Comparison of ENCODE assay signal across 1 cellular context in the genomic region with DNA sequence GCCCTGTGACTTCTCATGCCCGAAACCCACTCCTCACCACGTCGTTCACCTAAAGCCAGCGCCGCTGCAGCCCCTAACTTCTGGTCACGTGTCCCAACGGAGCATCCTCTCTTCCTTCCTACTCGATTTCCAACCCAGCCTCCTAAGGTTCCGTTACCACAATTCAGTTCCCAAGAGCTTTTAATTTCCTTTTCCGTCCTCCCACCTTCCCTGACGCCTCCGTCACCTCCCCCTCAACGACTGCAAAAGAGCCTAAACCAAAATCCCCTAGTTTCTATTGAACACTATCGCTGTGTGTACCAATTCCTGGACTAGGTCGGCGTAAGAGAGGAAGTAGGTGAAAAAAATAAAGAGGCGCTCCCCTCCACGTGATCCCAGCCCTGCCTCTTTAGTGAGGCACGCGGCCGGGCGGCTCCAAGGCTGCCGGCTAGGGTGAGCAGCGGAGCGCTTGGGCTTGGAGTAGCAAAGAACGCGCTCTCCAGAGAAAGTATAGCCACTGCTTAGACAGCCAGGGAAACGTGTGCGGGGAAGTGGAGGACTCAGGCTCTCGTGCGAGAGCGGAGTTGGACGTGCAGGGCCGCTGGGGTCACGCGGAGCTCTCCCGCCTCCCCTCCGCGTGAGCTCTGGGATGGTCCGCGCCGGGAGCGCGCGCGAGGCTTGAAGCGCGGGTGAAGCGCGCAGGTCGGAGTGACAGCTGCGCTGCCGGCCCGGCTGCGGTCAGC.
TF ChIP-seq lines count a peak whose summit lies in the region.

A gene (plus strand): TSS at position 685 of the 722 bp plus-strand sequence.
A gene (minus strand): TSS at position 82 of the 722 bp plus-strand sequence. CDS start 1,189 bp downstream, outside the sequence.

TF ChIP-seq in GM12878, 131 proteins besides CTCF, POLR2A, EP300 and RAD21 (continued from another document and continues in another):
- TF ChIP-seq BHLHE40 (IDR thresholded peaks at IDR 0.05; ENCODE audit: borderline replicate concordance in 1 of 2, low read depth in 2 of 2, low read length in 1 of 2) (peak; percentile 97 to 99), MEF2A (IDR thresholded peaks at IDR 0.05; ENCODE audit: insufficient read depth, low read depth, low read length) (no peak), WRNIP1 (IDR thresholded peaks at IDR 0.05; ENCODE audit: borderline replicate concordance, low read depth, low read length) (peak; percentile 95; the same call in 1 of the 2 replicates), CBX3 (IDR thresholded peaks at IDR 0.05; ENCODE audit: borderline replicate concordance, low read depth) (no peak), MYB (IDR thresholded peaks at IDR 0.05; ENCODE audit: borderline replicate concordance, low read depth, low read length) (0 out of 2 replicates have a peak, but pooled peaks have one; percentile 39), EGR1 (IDR thresholded peaks at IDR 0.05; ENCODE audit: borderline replicate concordance in 1 of 2, low read depth in 2 of 2, low read length in 2 of 2) (peak in 1 of 2 experiments; percentile 36; a peak in 2 of 3 replicates), FOXK2 (IDR thresholded peaks at IDR 0.05) (peak; percentile 100), MXI1 (IDR thresholded peaks at IDR 0.05; ENCODE audit: low read depth, low read length) (peak; percentile 95), IRF4 (IDR thresholded peaks at IDR 0.05; ENCODE audit: low read depth, low read length) (peak; percentile 55), STAT1 (conservative IDR thresholded peaks at IDR 0.05) (peak; percentile 79), ATF7 (IDR thresholded peaks at IDR 0.05; ENCODE audit: low read depth) (peak; percentile 100), SREBF1 (IDR thresholded peaks at IDR 0.05; ENCODE audit: low read length) (peak; percentile 97), RFX5 (IDR thresholded peaks at IDR 0.05; ENCODE audit: low read depth, low read length) (no peak; the same call in 1 of the 2 replicates), PAX8 (IDR thresholded peaks at IDR 0.05) (peak; percentile 6; the same call in 1 of the 2 replicates), IKZF2 (IDR thresholded peaks at IDR 0.05) (peak; percentile 71 to 80; a peak in 3 of 4 replicates), KLF5 (IDR thresholded peaks at IDR 0.05; ENCODE audit: partially characterized antibody) (peak; percentile 100), DPF2 (IDR thresholded peaks at IDR 0.05) (peak; percentile 75; the same call in 1 of the 2 replicates), MYC (IDR thresholded peaks at IDR 0.05; ENCODE audit: insufficient read depth, insufficient read length, insufficient replicate concordance, low read length, severe bottlenecking) (peak; percentile 94), GABPA (IDR thresholded peaks at IDR 0.05; ENCODE audit: low read depth) (peak; percentile 97), CREM (IDR thresholded peaks at IDR 0.05; ENCODE audit: low read depth) (peak; percentile 66), FOXM1 (IDR thresholded peaks at IDR 0.05; ENCODE audit: low read depth, low read length) (0 out of 2 replicates have a peak, but pooled peaks have one; percentile 77), NR2F1 (conservative IDR thresholded peaks at IDR 0.05) (peak; percentile 81), BCL11A (IDR thresholded peaks at IDR 0.05; ENCODE audit: low read depth, low read length) (no peak), GATAD2B (conservative IDR thresholded peaks at IDR 0.05; ENCODE audit: low read depth) (peak; percentile 84), CHD4 (IDR thresholded peaks at IDR 0.05) (no peak), CHD1 (IDR thresholded peaks at IDR 0.05; ENCODE audit: low read depth, low read length) (peak; percentile 98), HDGF (IDR thresholded peaks at IDR 0.05) (peak; percentile 23; the same call in 1 of the 2 replicates), NFXL1 (IDR thresholded peaks at IDR 0.05; ENCODE audit: borderline replicate concordance) (no peak)
- TF ChIP-seq, protein P1, sequence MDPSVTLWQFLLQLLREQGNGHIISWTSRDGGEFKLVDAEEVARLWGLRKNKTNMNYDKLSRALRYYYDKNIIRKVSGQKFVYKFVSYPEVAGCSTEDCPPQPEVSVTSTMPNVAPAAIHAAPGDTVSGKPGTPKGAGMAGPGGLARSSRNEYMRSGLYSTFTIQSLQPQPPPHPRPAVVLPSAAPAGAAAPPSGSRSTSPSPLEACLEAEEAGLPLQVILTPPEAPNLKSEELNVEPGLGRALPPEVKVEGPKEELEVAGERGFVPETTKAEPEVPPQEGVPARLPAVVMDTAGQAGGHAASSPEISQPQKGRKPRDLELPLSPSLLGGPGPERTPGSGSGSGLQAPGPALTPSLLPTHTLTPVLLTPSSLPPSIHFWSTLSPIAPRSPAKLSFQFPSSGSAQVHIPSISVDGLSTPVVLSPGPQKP (IDR thresholded peaks at IDR 0.05; ENCODE audit: low read depth, low read length), result peak; percentile 72; the same call in 1 of the 2 replicates
- TF ChIP-seq, protein P2, sequence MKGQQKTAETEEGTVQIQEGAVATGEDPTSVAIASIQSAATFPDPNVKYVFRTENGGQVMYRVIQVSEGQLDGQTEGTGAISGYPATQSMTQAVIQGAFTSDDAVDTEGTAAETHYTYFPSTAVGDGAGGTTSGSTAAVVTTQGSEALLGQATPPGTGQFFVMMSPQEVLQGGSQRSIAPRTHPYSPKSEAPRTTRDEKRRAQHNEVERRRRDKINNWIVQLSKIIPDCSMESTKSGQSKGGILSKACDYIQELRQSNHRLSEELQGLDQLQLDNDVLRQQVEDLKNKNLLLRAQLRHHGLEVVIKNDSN (IDR thresholded peaks at IDR 0.05; ENCODE audit: borderline replicate concordance, extremely low read length, insufficient read depth, low read depth, low read length), result peak; percentile 94
- TF ChIP-seq, protein P3, sequence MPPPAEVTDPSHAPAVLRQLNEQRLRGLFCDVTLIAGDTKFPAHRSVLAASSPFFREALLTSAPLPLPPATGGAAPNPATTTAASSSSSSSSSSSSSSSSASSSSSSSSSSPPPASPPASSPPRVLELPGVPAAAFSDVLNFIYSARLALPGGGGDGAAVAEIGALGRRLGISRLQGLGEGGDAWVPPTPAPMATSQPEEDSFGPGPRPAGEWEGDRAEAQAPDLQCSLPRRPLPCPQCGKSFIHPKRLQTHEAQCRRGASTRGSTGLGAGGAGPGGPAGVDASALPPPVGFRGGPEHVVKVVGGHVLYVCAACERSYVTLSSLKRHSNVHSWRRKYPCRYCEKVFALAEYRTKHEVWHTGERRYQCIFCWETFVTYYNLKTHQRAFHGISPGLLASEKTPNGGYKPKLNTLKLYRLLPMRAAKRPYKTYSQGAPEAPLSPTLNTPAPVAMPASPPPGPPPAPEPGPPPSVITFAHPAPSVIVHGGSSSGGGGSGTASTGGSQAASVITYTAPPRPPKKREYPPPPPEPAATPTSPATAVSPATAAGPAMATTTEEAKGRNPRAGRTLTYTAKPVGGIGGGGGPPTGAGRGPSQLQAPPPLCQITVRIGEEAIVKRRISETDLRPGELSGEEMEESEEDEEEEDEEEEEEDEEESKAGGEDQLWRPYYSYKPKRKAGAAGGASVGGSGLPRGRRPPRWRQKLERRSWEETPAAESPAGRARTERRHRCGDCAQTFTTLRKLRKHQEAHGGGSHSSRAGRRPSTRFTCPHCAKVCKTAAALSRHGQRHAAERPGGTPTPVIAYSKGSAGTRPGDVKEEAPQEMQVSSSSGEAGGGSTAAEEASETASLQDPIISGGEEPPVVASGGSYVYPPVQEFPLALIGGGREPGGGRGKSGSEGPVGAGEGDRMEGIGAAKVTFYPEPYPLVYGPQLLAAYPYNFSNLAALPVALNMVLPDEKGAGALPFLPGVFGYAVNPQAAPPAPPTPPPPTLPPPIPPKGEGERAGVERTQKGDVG (CRISPR knock-in tag; IDR thresholded peaks at IDR 0.05), result no peak
- TF ChIP-seq, protein P4, sequence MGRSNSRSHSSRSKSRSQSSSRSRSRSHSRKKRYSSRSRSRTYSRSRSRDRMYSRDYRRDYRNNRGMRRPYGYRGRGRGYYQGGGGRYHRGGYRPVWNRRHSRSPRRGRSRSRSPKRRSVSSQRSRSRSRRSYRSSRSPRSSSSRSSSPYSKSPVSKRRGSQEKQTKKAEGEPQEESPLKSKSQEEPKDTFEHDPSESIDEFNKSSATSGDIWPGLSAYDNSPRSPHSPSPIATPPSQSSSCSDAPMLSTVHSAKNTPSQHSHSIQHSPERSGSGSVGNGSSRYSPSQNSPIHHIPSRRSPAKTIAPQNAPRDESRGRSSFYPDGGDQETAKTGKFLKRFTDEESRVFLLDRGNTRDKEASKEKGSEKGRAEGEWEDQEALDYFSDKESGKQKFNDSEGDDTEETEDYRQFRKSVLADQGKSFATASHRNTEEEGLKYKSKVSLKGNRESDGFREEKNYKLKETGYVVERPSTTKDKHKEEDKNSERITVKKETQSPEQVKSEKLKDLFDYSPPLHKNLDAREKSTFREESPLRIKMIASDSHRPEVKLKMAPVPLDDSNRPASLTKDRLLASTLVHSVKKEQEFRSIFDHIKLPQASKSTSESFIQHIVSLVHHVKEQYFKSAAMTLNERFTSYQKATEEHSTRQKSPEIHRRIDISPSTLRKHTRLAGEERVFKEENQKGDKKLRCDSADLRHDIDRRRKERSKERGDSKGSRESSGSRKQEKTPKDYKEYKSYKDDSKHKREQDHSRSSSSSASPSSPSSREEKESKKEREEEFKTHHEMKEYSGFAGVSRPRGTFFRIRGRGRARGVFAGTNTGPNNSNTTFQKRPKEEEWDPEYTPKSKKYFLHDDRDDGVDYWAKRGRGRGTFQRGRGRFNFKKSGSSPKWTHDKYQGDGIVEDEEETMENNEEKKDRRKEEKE (IDR thresholded peaks at IDR 0.05), result peak; percentile 98
- TF ChIP-seq, protein P5, sequence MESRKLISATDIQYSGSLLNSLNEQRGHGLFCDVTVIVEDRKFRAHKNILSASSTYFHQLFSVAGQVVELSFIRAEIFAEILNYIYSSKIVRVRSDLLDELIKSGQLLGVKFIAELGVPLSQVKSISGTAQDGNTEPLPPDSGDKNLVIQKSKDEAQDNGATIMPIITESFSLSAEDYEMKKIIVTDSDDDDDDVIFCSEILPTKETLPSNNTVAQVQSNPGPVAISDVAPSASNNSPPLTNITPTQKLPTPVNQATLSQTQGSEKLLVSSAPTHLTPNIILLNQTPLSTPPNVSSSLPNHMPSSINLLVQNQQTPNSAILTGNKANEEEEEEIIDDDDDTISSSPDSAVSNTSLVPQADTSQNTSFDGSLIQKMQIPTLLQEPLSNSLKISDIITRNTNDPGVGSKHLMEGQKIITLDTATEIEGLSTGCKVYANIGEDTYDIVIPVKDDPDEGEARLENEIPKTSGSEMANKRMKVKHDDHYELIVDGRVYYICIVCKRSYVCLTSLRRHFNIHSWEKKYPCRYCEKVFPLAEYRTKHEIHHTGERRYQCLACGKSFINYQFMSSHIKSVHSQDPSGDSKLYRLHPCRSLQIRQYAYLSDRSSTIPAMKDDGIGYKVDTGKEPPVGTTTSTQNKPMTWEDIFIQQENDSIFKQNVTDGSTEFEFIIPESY (IDR thresholded peaks at IDR 0.05), result no peak
- TF ChIP-seq, protein P6, sequence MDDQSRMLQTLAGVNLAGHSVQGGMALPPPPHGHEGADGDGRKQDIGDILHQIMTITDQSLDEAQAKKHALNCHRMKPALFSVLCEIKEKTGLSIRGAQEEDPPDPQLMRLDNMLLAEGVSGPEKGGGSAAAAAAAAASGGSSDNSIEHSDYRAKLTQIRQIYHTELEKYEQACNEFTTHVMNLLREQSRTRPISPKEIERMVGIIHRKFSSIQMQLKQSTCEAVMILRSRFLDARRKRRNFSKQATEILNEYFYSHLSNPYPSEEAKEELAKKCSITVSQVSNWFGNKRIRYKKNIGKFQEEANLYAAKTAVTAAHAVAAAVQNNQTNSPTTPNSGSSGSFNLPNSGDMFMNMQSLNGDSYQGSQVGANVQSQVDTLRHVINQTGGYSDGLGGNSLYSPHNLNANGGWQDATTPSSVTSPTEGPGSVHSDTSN (IDR thresholded peaks at IDR 0.05; ENCODE audit: insufficient replicate concordance, low read depth, low read length), result peak; percentile 88
- TF ChIP-seq, protein P7, sequence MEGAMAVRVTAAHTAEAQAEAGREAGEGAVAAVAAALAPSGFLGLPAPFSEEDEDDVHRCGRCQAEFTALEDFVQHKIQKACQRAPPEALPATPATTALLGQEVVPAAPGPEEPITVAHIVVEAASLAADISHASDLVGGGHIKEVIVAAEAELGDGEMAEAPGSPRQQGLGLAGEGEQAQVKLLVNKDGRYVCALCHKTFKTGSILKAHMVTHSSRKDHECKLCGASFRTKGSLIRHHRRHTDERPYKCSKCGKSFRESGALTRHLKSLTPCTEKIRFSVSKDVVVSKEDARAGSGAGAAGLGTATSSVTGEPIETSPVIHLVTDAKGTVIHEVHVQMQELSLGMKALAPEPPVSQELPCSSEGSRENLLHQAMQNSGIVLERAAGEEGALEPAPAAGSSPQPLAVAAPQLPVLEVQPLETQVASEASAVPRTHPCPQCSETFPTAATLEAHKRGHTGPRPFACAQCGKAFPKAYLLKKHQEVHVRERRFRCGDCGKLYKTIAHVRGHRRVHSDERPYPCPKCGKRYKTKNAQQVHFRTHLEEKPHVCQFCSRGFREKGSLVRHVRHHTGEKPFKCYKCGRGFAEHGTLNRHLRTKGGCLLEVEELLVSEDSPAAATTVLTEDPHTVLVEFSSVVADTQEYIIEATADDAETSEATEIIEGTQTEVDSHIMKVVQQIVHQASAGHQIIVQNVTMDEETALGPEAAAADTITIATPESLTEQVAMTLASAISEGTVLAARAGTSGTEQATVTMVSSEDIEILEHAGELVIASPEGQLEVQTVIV (IDR thresholded peaks at IDR 0.05; ENCODE audit: borderline replicate concordance, partially characterized antibody), result peak; percentile 93
- TF ChIP-seq, protein P8, sequence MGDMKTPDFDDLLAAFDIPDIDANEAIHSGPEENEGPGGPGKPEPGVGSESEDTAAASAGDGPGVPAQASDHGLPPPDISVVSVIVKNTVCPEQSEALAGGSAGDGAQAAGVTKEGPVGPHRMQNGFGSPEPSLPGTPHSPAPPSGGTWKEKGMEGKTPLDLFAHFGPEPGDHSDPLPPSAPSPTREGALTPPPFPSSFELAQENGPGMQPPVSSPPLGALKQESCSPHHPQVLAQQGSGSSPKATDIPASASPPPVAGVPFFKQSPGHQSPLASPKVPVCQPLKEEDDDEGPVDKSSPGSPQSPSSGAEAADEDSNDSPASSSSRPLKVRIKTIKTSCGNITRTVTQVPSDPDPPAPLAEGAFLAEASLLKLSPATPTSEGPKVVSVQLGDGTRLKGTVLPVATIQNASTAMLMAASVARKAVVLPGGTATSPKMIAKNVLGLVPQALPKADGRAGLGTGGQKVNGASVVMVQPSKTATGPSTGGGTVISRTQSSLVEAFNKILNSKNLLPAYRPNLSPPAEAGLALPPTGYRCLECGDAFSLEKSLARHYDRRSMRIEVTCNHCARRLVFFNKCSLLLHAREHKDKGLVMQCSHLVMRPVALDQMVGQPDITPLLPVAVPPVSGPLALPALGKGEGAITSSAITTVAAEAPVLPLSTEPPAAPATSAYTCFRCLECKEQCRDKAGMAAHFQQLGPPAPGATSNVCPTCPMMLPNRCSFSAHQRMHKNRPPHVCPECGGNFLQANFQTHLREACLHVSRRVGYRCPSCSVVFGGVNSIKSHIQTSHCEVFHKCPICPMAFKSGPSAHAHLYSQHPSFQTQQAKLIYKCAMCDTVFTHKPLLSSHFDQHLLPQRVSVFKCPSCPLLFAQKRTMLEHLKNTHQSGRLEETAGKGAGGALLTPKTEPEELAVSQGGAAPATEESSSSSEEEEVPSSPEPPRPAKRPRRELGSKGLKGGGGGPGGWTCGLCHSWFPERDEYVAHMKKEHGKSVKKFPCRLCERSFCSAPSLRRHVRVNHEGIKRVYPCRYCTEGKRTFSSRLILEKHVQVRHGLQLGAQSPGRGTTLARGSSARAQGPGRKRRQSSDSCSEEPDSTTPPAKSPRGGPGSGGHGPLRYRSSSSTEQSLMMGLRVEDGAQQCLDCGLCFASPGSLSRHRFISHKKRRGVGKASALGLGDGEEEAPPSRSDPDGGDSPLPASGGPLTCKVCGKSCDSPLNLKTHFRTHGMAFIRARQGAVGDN (IDR thresholded peaks at IDR 0.05), result 0 out of 2 replicates have a peak, but pooled peaks have one; percentile 51
